In genomic region chr18:9913526-9914333, GRCh38 we compare ENCODE assay signal across 8 cellular contexts. TPM values are rescaled to one million over a fixed set of nuclear protein-coding genes. Genes with fewer than 3 reads are reported as not detected.
DNase-seq lines count a peak whose midpoint lies in the region; ATAC-seq and TF ChIP-seq lines count a peak whose summit lies in the region.

TSS of gene VAPA (plus strand) at chr18:9914016. CDS start at chr18:9914257, 241 bp downstream.

- peak; percentile 79 for ATAC-seq in GM19025 (IDR thresholded peaks at IDR 0.05; ENCODE audit: low read depth, unreplicated experiment)
- ATAC-seq in HG03280 (IDR thresholded peaks at IDR 0.05; ENCODE audit: unreplicated experiment), result peak; percentile 79
- peak; percentile 81 for ATAC-seq in activated B cell treated with CpG ODN at 0.5 μM for 24 hours (ENCODE audit: low read depth)

- H3K9me3 Mint-ChIP-seq in activated B cell treated with CpG ODN at 0.5 μM for 24 hours, result no peaks in the 10 kb centered on the region

- H3F3A ChIP-seq in smooth muscle cell (ENCODE audit: low read depth), result no peaks in the 10 kb centered on the region

- H3K4me3 Mint-ChIP-seq in activated B cell treated with CpG ODN at 0.5 μM for 24 hours, result peak within 1 kb of the TSS; percentile 93

- DNase-seq in AG09319 (ENCODE audit: extremely low read depth, low read depth) (peak; percentile 89), NCI-H345 (lab: John Stamatoyannopoulos, UW) (peak; percentile 96), activated B cell treated with CpG ODN at 0.5 μM for 24 hours (peak; percentile 94), cardiac fibroblast (ENCODE audit: low read depth in 2 of 2) (peak; percentile 95 to 97), iPS-NIHi7 (ENCODE audit: extremely low spot score) (peak; percentile 95), smooth muscle cell (lab: John Stamatoyannopoulos, UW; ENCODE audit: unreplicated experiment) (peak; percentile 98)

- H3K27ac Mint-ChIP-seq in activated B cell treated with CpG ODN at 0.5 μM for 24 hours, result peak within 1 kb of the TSS; percentile 93

- CTCF ChIA-PET in activated B cell treated with CpG ODN at 0.5 μM for 24 hours (lab: Charles Lee), result no interaction called here

- peak within 1 kb of the TSS; percentile 100 for H3K27ac ChIP-seq in smooth muscle cell (ENCODE audit: low read depth)

- peaks cover 26% of the 10 kb centered on the region for H3K4me1 ChIP-seq in smooth muscle cell (ENCODE audit: low read depth)

- WGBS in smooth muscle cell (ENCODE audit: low lambda C conversion rate), result under 1% methylated on average over 54 of the region's 87 CpGs

- peak within 1 kb of the TSS; percentile 88 for H3K4me2 ChIP-seq in smooth muscle cell

- intact Hi-C loops in activated B cell treated with CpG ODN at 0.5 μM for 24 hours (cut with micrococcal nuclease), result loop anchor here (1.0 to 5.0 kb wide), 12 partner anchors 17 to 1939 kb away; partner anchors contain the start of genes ANKRD12, CHMP1B, MTCL1 and NAPG

- peaks cover 41% of the 10 kb centered on the region for H4K20me1 ChIP-seq in smooth muscle cell (ENCODE audit: low read depth)

- peaks cover 6% of the 10 kb centered on the region for H3K27me3 Mint-ChIP-seq in activated B cell treated with CpG ODN at 0.5 μM for 24 hours

- H3K4me1 Mint-ChIP-seq in activated B cell treated with CpG ODN at 0.5 μM for 24 hours, result peaks cover 28% of the 10 kb centered on the region

- H3K9ac ChIP-seq in smooth muscle cell (ENCODE audit: low read depth), result peak within 1 kb of the TSS; percentile 100

- H3K79me2 ChIP-seq in smooth muscle cell (ENCODE audit: low read depth), result peaks cover 46% of the 10 kb centered on the region

- POLR2A ChIA-PET in activated B cell treated with CpG ODN at 0.5 μM for 24 hours (lab: Charles Lee), result interaction anchor here (0.6 to 1.5 kb wide), 14 partner anchors 13 to 1313 kb away, joined by 3 to 10 read pairs (median 4); partner anchors contain the start of genes NAPG, RAB31 and TWSG1

- H3K36me3 Mint-ChIP-seq in activated B cell treated with CpG ODN at 0.5 μM for 24 hours (ENCODE audit: low read depth), result peaks cover 2% of the 10 kb centered on the region

- peak within 1 kb of the TSS; percentile 53 for H2AFZ ChIP-seq in smooth muscle cell (ENCODE audit: low read depth)

- H3K9me3 ChIP-seq in smooth muscle cell (replicated peaks; ENCODE audit: low read depth), result no peaks in the 10 kb centered on the region

- no peaks in the 10 kb centered on the region for H3K36me3 ChIP-seq in smooth muscle cell (ENCODE audit: low read depth)

- H3K4me3 ChIP-seq in cardiac fibroblast (replicated peaks in 1 of 2; ENCODE audit: low read depth in 2 of 2, low read length in 2 of 2) (peak within 1 kb of the TSS; percentile 82 to 91), smooth muscle cell (peak within 1 kb of the TSS; percentile 85)

- TF ChIP-seq CTCF in AG09319 (IDR thresholded peaks at IDR 0.05; ENCODE audit: low read depth, low read length) (no peak), activated B cell treated with CpG ODN at 0.5 μM for 24 hours (IDR thresholded peaks at IDR 0.05) (no peak), cardiac fibroblast (IDR thresholded peaks at IDR 0.05; ENCODE audit: low read depth, low read length) (no peak), smooth muscle cell (IDR thresholded peaks at IDR 0.05; ENCODE audit: borderline replicate concordance, insufficient read depth, poor library complexity, severe bottlenecking) (no peak)

- H3K27me3 ChIP-seq in smooth muscle cell (ENCODE audit: low read depth), result no peaks in the 10 kb centered on the region

RNA-seq across cellular contexts. Expression of gene VAPA, which starts in this region (rescaled TPM):
- total RNA-seq in activated B cell treated with CpG ODN at 0.5 μM for 24 hours (114 and 124 TPM in 2 replicates), smooth muscle cell (350 and 386 TPM in 2 replicates)
- polyA plus RNA-seq in smooth muscle cell, result 315 and 334 TPM in 2 replicates

Comparison
In these comparisons a context has a peak if more than half of its experiments do, and no peak if none do; other contexts are left out.
1. Peak in every context shown above with its lines: DNase-seq, ATAC-seq, H3K4me3 ChIP-seq and H3K27ac ChIP-seq.